Comparison of ENCODE assay signal across 35 cellular contexts in genomic region chr11:786235-787083, GRCh38. TPM values are rescaled to one million over a fixed set of nuclear protein-coding genes. Genes with fewer than 3 reads are reported as not detected.
DNase-seq lines count a peak whose midpoint lies in the region; ATAC-seq, FAIRE-seq and TF ChIP-seq lines count a peak whose summit lies in the region.
"Had no signal": no experiment of that assay in that cellular context is flagged by ENCODE, and none has a peak within 500 bp of the region (broad histone marks: within the 10 kb centered on the region; RNA-seq: fewer than 3 reads in every experiment).

No MANE protein-coding gene starts in this region.

- H3K36me3 ChIP-seq in Karpas-422 (ENCODE audit: insufficient read depth, low read length) (0 out of 2 replicates have a peak, but pooled peaks cover 6% of the 10 kb centered on the region), GM12878 (ENCODE audit: control insufficient read depth in 2 of 2, insufficient read depth in 2 of 2, low read length in 1 of 2) (no peaks in the 10 kb centered on the region; a peak in 1 of 4 replicates)
- H3K36me3 ChIP-seq: breast epithelium had no signal

- no peaks in the 10 kb centered on the region for H3K9me2 ChIP-seq in Karpas-422 (replicated peaks; ENCODE audit: insufficient read depth, low read length)

- H3K4me2 ChIP-seq in Karpas-422 (ENCODE audit: low read depth, low read length, poor library complexity, severe bottlenecking) (no peak overlapping the region), GM12878 (ENCODE audit: control insufficient read depth, insufficient read depth) (no peak overlapping the region)

- H3K27me3 ChIP-seq in Karpas-422 (ENCODE audit: low read length) (no peaks in the 10 kb centered on the region), GM12878 (replicated peaks in 1 of 2; ENCODE audit: control insufficient read depth in 2 of 2, insufficient read depth in 2 of 2, low read length in 1 of 2) (no peaks in the 10 kb centered on the region)
- H3K27me3 ChIP-seq in CD4-positive, alpha-beta T cell (ENCODE audit: control insufficient read depth, insufficient read depth, low read length), result peaks cover 5% of the 10 kb centered on the region
- H3K27me3 ChIP-seq: pancreas had no signal

- peaks cover 8% of the 10 kb centered on the region for H3K4me1 Mint-ChIP-seq in neural crest cell
- H3K4me1 Mint-ChIP-seq in CD4-positive, alpha-beta T cell (ENCODE audit: low read depth), result peaks cover 8% of the 10 kb centered on the region

- peaks cover 18% of the 10 kb centered on the region for H3K79me2 ChIP-seq in Karpas-422 (ENCODE audit: low read length)
- no peaks in the 10 kb centered on the region for H3K79me2 ChIP-seq in GM12878 (ENCODE audit: control insufficient read depth, insufficient read depth, low read length)

- H2AFZ ChIP-seq in Karpas-422 (ENCODE audit: low read length) (no peak overlapping the region), GM12878 (ENCODE audit: control insufficient read depth, low read depth, low read length) (no peak overlapping the region)
- H2AFZ ChIP-seq: GM23248 had no signal

- H3K4me1 ChIP-seq in Karpas-422 (ENCODE audit: low read length), result peaks cover 50% of the 10 kb centered on the region
- H3K4me1 ChIP-seq in GM12878 (ENCODE audit: control insufficient read depth, insufficient read depth, low read length), result peaks cover 7% of the 10 kb centered on the region
- H3K4me1 ChIP-seq: breast epithelium, pancreas had no signal

- H4K20me1 ChIP-seq in Karpas-422 (ENCODE audit: insufficient read depth, low read depth, low read length) (peaks cover 5% of the 10 kb centered on the region; the same call in 1 of the 2 replicates), GM12878 (ENCODE audit: control insufficient read depth, insufficient read depth) (no peaks in the 10 kb centered on the region)

- H3K9me3 Mint-ChIP-seq in neural crest cell, result no peaks in the 10 kb centered on the region
- no peaks in the 10 kb centered on the region for H3K9me3 Mint-ChIP-seq in CD4-positive, alpha-beta T cell
- H3K9me3 Mint-ChIP-seq: activated CD4-positive, alpha-beta memory T cell treated with anti-CD3 and anti-CD28 coated beads, Interleukin-2, amount 10 ng/mL, durations not matched to agents 7 days and 5 days; activated T-helper 2 cell treated with anti-CD3 and anti-CD28 coated beads, Interferon-gamma antibody, Interleukin-2, Interleukin-4, amounts not matched to agents 10 μg/mL and 5 μg/mL and 100 μg/mL, durations not matched to agents 14 hours and 24 hours and 36 hours; natural killer cell; stimulated activated naive B cell treated with anti-CD40 and anti-IgM and Interleukin-4, amounts not matched to agents 10 μg/mL and 1 μg/mL and 100 μg/mL, for 72 hours; type B pancreatic cell had no signal

- POLR2A ChIA-PET in GM12878 (lab: Charles Lee), result no interaction called here
- POLR2A ChIA-PET in CD4-positive, alpha-beta T cell (lab: Charles Lee), result no interaction called here

- in situ Hi-C loops in G401 (cut with HindIII; ENCODE audit: low sequenced_read_pairs) (no loop called here), GM12878 (cut with MboI) (no loop called here)

- TF ChIP-seq CTCF in GM12878 (IDR thresholded peaks at IDR 0.05 in 2 of 3, conservative IDR thresholded peaks at IDR 0.05 in 1 of 3; ENCODE audit: control insufficient read depth in 2 of 3, extremely low read depth in 1 of 3, insufficient read depth in 1 of 3, low read depth in 3 of 3, low read length in 3 of 3) (no peak), neural crest cell (conservative IDR thresholded peaks at IDR 0.05) (no peak)
- no peak for TF ChIP-seq CTCF in CD4-positive, alpha-beta T cell (IDR thresholded peaks at IDR 0.05)

- BruUV-seq in GM12878 (replicated peaks; lab: Mats Ljungman, UMichigan), result no TSS peak

- SMC1A ChIA-PET in GM12878 (lab: Charles Lee; ENCODE audit: uncharacterized antibody, unreplicated experiment), result no interaction called here

- no peak for TF ChIP-seq EP300 in GM12878 (IDR thresholded peaks at IDR 0.05; ENCODE audit: borderline replicate concordance in 1 of 2, control insufficient read depth in 1 of 2, low read depth in 2 of 2, low read length in 2 of 2)

- peak overlapping the region; percentile 48; the same call in 1 of the 2 replicates for H3K27ac ChIP-seq in Karpas-422 (ENCODE audit: low read length)
- H3K27ac ChIP-seq in GM12878 (ENCODE audit: control insufficient read depth, insufficient read depth), result no peak overlapping the region
- H3K27ac ChIP-seq in CD4-positive, alpha-beta T cell (ENCODE audit: low read depth, low read length), result no peak overlapping the region
- H3K27ac ChIP-seq: breast epithelium, epithelial cell of prostate, GM23248, pancreas, skin epidermis had no signal

- no peak for TF ChIP-seq RAD21 in GM12878 (IDR thresholded peaks at IDR 0.05; ENCODE audit: insufficient read depth, low read depth, low read length)

- H3K27me3 Mint-ChIP-seq in neural crest cell (ENCODE audit: low read depth), result peaks cover 6% of the 10 kb centered on the region
- H3K27me3 Mint-ChIP-seq in CD4-positive, alpha-beta T cell, result no peaks in the 10 kb centered on the region
- H3K27me3 Mint-ChIP-seq: activated CD4-positive, alpha-beta memory T cell treated with anti-CD3 and anti-CD28 coated beads, Interleukin-2, amount 10 ng/mL, durations not matched to agents 7 days and 5 days; T-helper 17 cell; type B pancreatic cell had no signal

- no peak overlapping the region for H3K4me3 ChIP-seq in Karpas-422 (ENCODE audit: low read length)
- H3K4me3 ChIP-seq in GM12878, result no peak overlapping the region
- H3K4me3 ChIP-seq: breast epithelium, GM23248, lung, pancreas, skin epidermis had no signal

- CTCF ChIA-PET in GM12878 (lab: Yijun Ruan, JAX), result no interaction called here
- CTCF ChIA-PET in CD4-positive, alpha-beta T cell (lab: Charles Lee), result no interaction called here

- FAIRE-seq in GM12878 (lab: Jason Lieb, UNC), result no peak
- FAIRE-seq: pancreas had no signal

- no peak overlapping the region for H3K27ac Mint-ChIP-seq in neural crest cell (ENCODE audit: unreplicated experiment)
- H3K27ac Mint-ChIP-seq in CD4-positive, alpha-beta T cell, result no peak overlapping the region
- H3K27ac Mint-ChIP-seq: activated CD4-positive, alpha-beta memory T cell treated with anti-CD3 and anti-CD28 coated beads, Interleukin-2, amount 10 ng/mL, durations not matched to agents 7 days and 5 days; activated T-helper 2 cell treated with anti-CD3 and anti-CD28 coated beads, Interferon-gamma antibody, Interleukin-2, Interleukin-4, amounts not matched to agents 10 μg/mL and 5 μg/mL and 100 μg/mL, durations not matched to agents 14 hours and 24 hours and 36 hours; natural killer cell; T-helper 17 cell; type B pancreatic cell had no signal

- WGBS in GM12878 (ENCODE audit: insufficient coverage, insufficient replicate concordance, low lambda C conversion rate, missing lambda C conversion rate), result 70% methylated on average over 24 of the region's 24 CpGs

- RAD21 ChIA-PET in GM12878 (lab: Charles Lee; ENCODE audit: unreplicated experiment), result interaction anchor here (1.1 kb wide), 1 partner anchor 9 kb away, joined by 3 read pairs; no protein-coding TSS in a partner anchor

- intact Hi-C loops in GM12878 (cut with micrococcal nuclease; ENCODE audit: unreplicated experiment), result no loop called here
- intact Hi-C loops in CD4-positive, alpha-beta T cell (cut with DNase I, micrococcal nuclease), result no loop called here

- ATAC-seq in GM12878 (no peak), HG03565 (IDR thresholded peaks at IDR 0.05; ENCODE audit: unreplicated experiment) (no peak)
- ATAC-seq in CD4-positive, alpha-beta T cell (ENCODE audit: poor library complexity), result no peak
- ATAC-seq: natural killer cell; pancreas; stimulated activated naive B cell treated with anti-CD40 and anti-IgM and Interleukin-4, amounts not matched to agents 10 μg/mL and 1 μg/mL and 100 μg/mL, for 72 hours; T-helper 17 cell had no signal

- DNase-seq in G401 (ENCODE audit: low spot score), result peak; percentile 69
- peak; percentile 76 for DNase-seq in Karpas-422
- no peak for DNase-seq in GM12878 (ENCODE audit: low read depth, low spot score)
- DNase-seq in neural crest cell (ENCODE audit: low read depth, low spot score), result no peak
- no peak for DNase-seq in AG08396 (ENCODE audit: low spot score)
- no peak for DNase-seq in dermis blood vessel endothelial cell
- no peak for DNase-seq in CD4-positive, alpha-beta T cell
- DNase-seq: activated CD4-positive, alpha-beta memory T cell treated with anti-CD3 and anti-CD28 coated beads, Interleukin-2, amount 10 ng/mL, durations not matched to agents 7 days and 5 days; activated CD4-positive, alpha-beta T cell treated with anti-CD3 and anti-CD28 coated beads for 1 hour; activated CD8-positive, alpha-beta memory T cell treated with anti-CD3 and anti-CD28 coated beads, Interleukin-2, amount 50 U/mL, for 48 hours; activated naive CD4-positive, alpha-beta T cell treated with anti-CD3 and anti-CD28 coated beads, Interleukin-2, amount 50 U/mL, for 16 hours; amygdala; COR-L47; DMS79 treated with DMSO at 0.1 percent for 48 hours; effector CD4-positive, alpha-beta T cell; GF-D8; GM23248; hippocampal formation; Kasumi-1; natural killer cell; NCI-H146; NCI-H345; NCI-H748 treated with DMSO at 0.1 percent for 48 hours; RPMI8226; stimulated activated naive B cell treated with anti-CD40 and anti-IgM and Interleukin-4, amounts not matched to agents 10 μg/mL and 1 μg/mL and 100 μg/mL, for 72 hours; T-helper 17 cell had no signal

- H3K9ac ChIP-seq in Karpas-422 (ENCODE audit: low read length), result no peak overlapping the region
- H3K9ac ChIP-seq in GM12878 (ENCODE audit: control insufficient read depth, insufficient read depth, low read length), result no peak overlapping the region
- H3K9ac ChIP-seq: GM23248 had no signal

- H3K9me3 ChIP-seq in Karpas-422 (ENCODE audit: low read length) (no peaks in the 10 kb centered on the region), GM12878 (replicated peaks; ENCODE audit: control insufficient read depth, insufficient read depth, low read length) (no peaks in the 10 kb centered on the region)
- H3K9me3 ChIP-seq in CD4-positive, alpha-beta T cell (ENCODE audit: control insufficient read depth, low read length), result no peaks in the 10 kb centered on the region
- H3K9me3 ChIP-seq: breast epithelium, pancreas had no signal

- H3K4me3 Mint-ChIP-seq in neural crest cell, result peak overlapping the region; percentile 68
- H3K4me3 Mint-ChIP-seq in CD4-positive, alpha-beta T cell, result no peak overlapping the region
- H3K4me3 Mint-ChIP-seq: activated CD4-positive, alpha-beta memory T cell treated with anti-CD3 and anti-CD28 coated beads, Interleukin-2, amount 10 ng/mL, durations not matched to agents 7 days and 5 days; natural killer cell; stimulated activated naive B cell treated with anti-CD40 and anti-IgM and Interleukin-4, amounts not matched to agents 10 μg/mL and 1 μg/mL and 100 μg/mL, for 72 hours; T-helper 17 cell; type B pancreatic cell had no signal

- no peaks in the 10 kb centered on the region for H3K36me3 Mint-ChIP-seq in neural crest cell (ENCODE audit: low read depth)
- H3K36me3 Mint-ChIP-seq in CD4-positive, alpha-beta T cell (ENCODE audit: low read depth), result peaks cover 4% of the 10 kb centered on the region
- H3K36me3 Mint-ChIP-seq: natural killer cell, type B pancreatic cell had no signal

- TF ChIP-seq POLR2A in GM12878 (IDR thresholded peaks at IDR 0.05; ENCODE audit: low read depth, low read length), result 0 out of 2 replicates have a peak, but pooled peaks have one; percentile 11

RNA-seq across cellular contexts. Expression of gene CEND1, which starts 3.4 kb away (rescaled TPM):
- total RNA-seq in G401 (2014; rRNA removed; shearing (Covaris generic)), result 0.74 and 0.95 TPM in 2 replicates
- total RNA-seq in Karpas-422 (2014; rRNA removed; shearing (Covaris generic); ENCODE audit: low replicate concordance), result 19.8 and 50.0 TPM in 2 replicates
- 0.59 and 1.2 TPM in 2 replicates for total RNA-seq in GM12878 (2013; cell fraction: nucleolus; rRNA removed)
- total RNA-seq in GM12878 (2014; rRNA removed) (5.5 and 7.2 TPM in 2 replicates), GM12878 (2014; rRNA removed; fragmentation: Illumina TruSeq; extraction: Trizol) (1.3 and 2.2 TPM in 2 replicates), GM12878 (2021) (6.9 and 9.0 TPM in 2 replicates), neural crest cell (1.0 and 1.2 TPM in 2 replicates), dermis blood vessel endothelial cell (0.14 and 0.17 TPM in 2 replicates)
- polyA plus RNA-seq in GM12878 (2011; ENCODE audit: low read depth), result 0.83 TPM
- polyA plus RNA-seq in GM12878 (2011; rRNA removed) (0.22 and 0.31 TPM in 2 replicates), GM12878 (2014; fragmentation: Illumina TruSeq; extraction: Trizol) (0.35 and 1.4 TPM in 2 replicates), GM12878 (2014; fragmentation: Nextera tagmentation; extraction: Ambion mirVana) (under 1 TPM in 1 of 2 experiments, not detected in 1; 0.55 TPM), GM12878 (2014; rRNA removed) (7.3 and 10.1 TPM in 2 replicates), GM12878 (2016; fragmentation: Nextera tagmentation; extraction: Ambion mirVana) (10 to 100 TPM; 12.7 to 13.6 TPM)
- polyA plus RNA-seq in GM12878 (2011; cell fraction: cytosol; rRNA removed), result 1.2 and 1.5 TPM in 2 replicates
- polyA plus RNA-seq in GM12878 (2011; cell fraction: nucleus; rRNA removed), result 1.2 and 2.8 TPM in 2 replicates
- polyA plus RNA-seq in GM12878 (2012), result 2.0 and 3.4 TPM in 2 replicates
- polyA minus RNA-seq in GM12878 (2011; rRNA and poly(A)+ RNA removed), result 0.21 TPM in 1 of 2 replicates, not detected in the other
- 0.67 and 1.4 TPM in 2 replicates for polyA minus RNA-seq in GM12878 (2011; cell fraction: cytosol; rRNA and poly(A)+ RNA removed)
- 0.36 and 0.77 TPM in 2 replicates for polyA minus RNA-seq in GM12878 (2011; cell fraction: nucleus; rRNA and poly(A)+ RNA removed)
- total RNA-seq in CD4-positive, alpha-beta T cell, result not detected
- total RNA-seq: breast epithelium, mononuclear cell, natural killer cell had no signal

RNA-seq across cellular contexts. Expression of gene GATD1, which starts 9.2 kb away (rescaled TPM):
- total RNA-seq in G401 (2014; rRNA removed; shearing (Covaris generic)), result 56.6 and 63.4 TPM in 2 replicates
- 43.6 and 61.0 TPM in 2 replicates for total RNA-seq in Karpas-422 (2014; rRNA removed; shearing (Covaris generic); ENCODE audit: low replicate concordance)
- total RNA-seq in GM12878 (2013; cell fraction: nucleolus; rRNA removed), result 169 and 199 TPM in 2 replicates
- total RNA-seq in GM12878 (2014; rRNA removed) (19.0 and 28.2 TPM in 2 replicates), GM12878 (2014; rRNA removed; fragmentation: Illumina TruSeq; extraction: Trizol) (16.3 and 20.3 TPM in 2 replicates), GM12878 (2021) (59.7 and 62.3 TPM in 2 replicates), neural crest cell (93.6 and 94.9 TPM in 2 replicates), dermis blood vessel endothelial cell (19.6 and 23.4 TPM in 2 replicates)
- 29.1 TPM for polyA plus RNA-seq in GM12878 (2011; ENCODE audit: low read depth)
- polyA plus RNA-seq in GM12878 (2011; rRNA removed) (11.8 and 17.0 TPM in 2 replicates), GM12878 (2014; fragmentation: Illumina TruSeq; extraction: Trizol) (4.3 and 18.5 TPM in 2 replicates), GM12878 (2014; fragmentation: Nextera tagmentation; extraction: Ambion mirVana) (1 to 10 TPM; 1.2 to 3.3 TPM), GM12878 (2014; rRNA removed) (85.8 and 92.6 TPM in 2 replicates), GM12878 (2016; fragmentation: Nextera tagmentation; extraction: Ambion mirVana) (10 to 100 TPM; 24.3 to 28.0 TPM)
- 30.5 and 60.2 TPM in 2 replicates for polyA plus RNA-seq in GM12878 (2011; cell fraction: cytosol; rRNA removed)
- polyA plus RNA-seq in GM12878 (2011; cell fraction: nucleus; rRNA removed), result 246 and 392 TPM in 2 replicates
- polyA plus RNA-seq in GM12878 (2012), result 21.7 and 24.5 TPM in 2 replicates
- 8.6 and 24.9 TPM in 2 replicates for polyA minus RNA-seq in GM12878 (2011; rRNA and poly(A)+ RNA removed)
- polyA minus RNA-seq in GM12878 (2011; cell fraction: cytosol; rRNA and poly(A)+ RNA removed), result 8.4 and 13.1 TPM in 2 replicates
- 23.9 and 49.5 TPM in 2 replicates for polyA minus RNA-seq in GM12878 (2011; cell fraction: nucleus; rRNA and poly(A)+ RNA removed)
- 10 to 100 TPM; 14.7 to 16.1 TPM for total RNA-seq in CD4-positive, alpha-beta T cell

RNA-seq across cellular contexts. Expression of gene SLC25A22, which starts 11.6 kb away (rescaled TPM):
- total RNA-seq in G401 (2014; rRNA removed; shearing (Covaris generic)), result 48.2 and 76.5 TPM in 2 replicates
- 9.3 and 23.4 TPM in 2 replicates for total RNA-seq in Karpas-422 (2014; rRNA removed; shearing (Covaris generic); ENCODE audit: low replicate concordance)
- total RNA-seq in GM12878 (2013; cell fraction: nucleolus; rRNA removed), result 16.7 and 17.1 TPM in 2 replicates
- total RNA-seq in GM12878 (2014; rRNA removed), result 7.5 and 8.3 TPM in 2 replicates
- 3.6 and 3.9 TPM in 2 replicates for total RNA-seq in GM12878 (2014; rRNA removed; fragmentation: Illumina TruSeq; extraction: Trizol)
- total RNA-seq in GM12878 (2021), result 22.8 and 27.0 TPM in 2 replicates
- polyA plus RNA-seq in GM12878 (2011; ENCODE audit: low read depth), result 2.6 TPM
- polyA plus RNA-seq in GM12878 (2011; rRNA removed), result 2.9 and 8.0 TPM in 2 replicates
- 5.8 and 10.9 TPM in 2 replicates for polyA plus RNA-seq in GM12878 (2011; cell fraction: cytosol; rRNA removed)
- polyA plus RNA-seq in GM12878 (2011; cell fraction: nucleus; rRNA removed), result 86.1 and 121 TPM in 2 replicates
- polyA plus RNA-seq in GM12878 (2012), result 13.0 and 13.2 TPM in 2 replicates
- 0.68 and 3.3 TPM in 2 replicates for polyA plus RNA-seq in GM12878 (2014; fragmentation: Illumina TruSeq; extraction: Trizol)
- under 1 TPM; 0.27 to 0.46 TPM for polyA plus RNA-seq in GM12878 (2014; fragmentation: Nextera tagmentation; extraction: Ambion mirVana)
- polyA plus RNA-seq in GM12878 (2014; rRNA removed), result 14.8 and 21.1 TPM in 2 replicates
- polyA plus RNA-seq in GM12878 (2016; fragmentation: Nextera tagmentation; extraction: Ambion mirVana), result 10 to 100 TPM; 14.4 to 18.4 TPM
- polyA minus RNA-seq in GM12878 (2011; rRNA and poly(A)+ RNA removed), result 10.6 and 12.7 TPM in 2 replicates
- 9.0 and 9.8 TPM in 2 replicates for polyA minus RNA-seq in GM12878 (2011; cell fraction: cytosol; rRNA and poly(A)+ RNA removed)
- 16.7 and 27.7 TPM in 2 replicates for polyA minus RNA-seq in GM12878 (2011; cell fraction: nucleus; rRNA and poly(A)+ RNA removed)
- 53.4 and 54.6 TPM in 2 replicates for total RNA-seq in neural crest cell
- 7.1 and 13.6 TPM in 2 replicates for total RNA-seq in dermis blood vessel endothelial cell
- 10 to 100 TPM in 1 of 2 experiments, 1 to 10 TPM in 1; 9.1 to 11.1 TPM for total RNA-seq in CD4-positive, alpha-beta T cell

RNA-seq across cellular contexts. Expression of gene PIDD1, which starts 18.6 kb away (rescaled TPM):
- total RNA-seq in G401 (2014; rRNA removed; shearing (Covaris generic)), result 25.5 and 29.5 TPM in 2 replicates
- total RNA-seq in Karpas-422 (2014; rRNA removed; shearing (Covaris generic); ENCODE audit: low replicate concordance), result 26.2 and 26.6 TPM in 2 replicates
- 27.7 and 33.8 TPM in 2 replicates for total RNA-seq in GM12878 (2013; cell fraction: nucleolus; rRNA removed)
- total RNA-seq in GM12878 (2014; rRNA removed), result 15.6 and 19.1 TPM in 2 replicates
- total RNA-seq in GM12878 (2014; rRNA removed; fragmentation: Illumina TruSeq; extraction: Trizol), result 3.8 and 4.0 TPM in 2 replicates
- total RNA-seq in GM12878 (2021), result 33.7 and 42.0 TPM in 2 replicates
- polyA plus RNA-seq in GM12878 (2011; ENCODE audit: low read depth), result 5.8 TPM
- polyA plus RNA-seq in GM12878 (2011; rRNA removed), result 2.8 and 8.0 TPM in 2 replicates
- polyA plus RNA-seq in GM12878 (2011; cell fraction: cytosol; rRNA removed), result 15.9 and 28.4 TPM in 2 replicates
- polyA plus RNA-seq in GM12878 (2011; cell fraction: nucleus; rRNA removed), result 277 and 344 TPM in 2 replicates
- 23.5 and 27.2 TPM in 2 replicates for polyA plus RNA-seq in GM12878 (2012)
- polyA plus RNA-seq in GM12878 (2014; fragmentation: Illumina TruSeq; extraction: Trizol), result 0.54 and 2.1 TPM in 2 replicates
- polyA plus RNA-seq in GM12878 (2014; fragmentation: Nextera tagmentation; extraction: Ambion mirVana), result under 1 TPM; 0.11 to 0.84 TPM
- polyA plus RNA-seq in GM12878 (2014; rRNA removed), result 52.2 and 64.4 TPM in 2 replicates
- polyA plus RNA-seq in GM12878 (2016; fragmentation: Nextera tagmentation; extraction: Ambion mirVana), result 10 to 100 TPM; 52.6 to 53.6 TPM
- 3.9 and 12.7 TPM in 2 replicates for polyA minus RNA-seq in GM12878 (2011; rRNA and poly(A)+ RNA removed)
- polyA minus RNA-seq in GM12878 (2011; cell fraction: cytosol; rRNA and poly(A)+ RNA removed), result 7.5 and 9.9 TPM in 2 replicates
- 30.1 and 49.1 TPM in 2 replicates for polyA minus RNA-seq in GM12878 (2011; cell fraction: nucleus; rRNA and poly(A)+ RNA removed)
- 30.7 and 37.9 TPM in 2 replicates for total RNA-seq in neural crest cell
- total RNA-seq in dermis blood vessel endothelial cell, result 7.8 and 12.1 TPM in 2 replicates
- 10 to 100 TPM; 32.6 to 33.0 TPM for total RNA-seq in CD4-positive, alpha-beta T cell

RNA-seq across cellular contexts. Expression of gene RPLP2, which starts 23.3 kb away (rescaled TPM):
- total RNA-seq in G401 (2014; rRNA removed; shearing (Covaris generic)), result 411 and 422 TPM in 2 replicates
- 774 and 1,042 TPM in 2 replicates for total RNA-seq in Karpas-422 (2014; rRNA removed; shearing (Covaris generic); ENCODE audit: low replicate concordance)
- 58.4 and 73.0 TPM in 2 replicates for total RNA-seq in GM12878 (2013; cell fraction: nucleolus; rRNA removed)
- total RNA-seq in GM12878 (2014; rRNA removed), result 1,170 and 1,176 TPM in 2 replicates
- 1,135 and 1,241 TPM in 2 replicates for total RNA-seq in GM12878 (2014; rRNA removed; fragmentation: Illumina TruSeq; extraction: Trizol)
- total RNA-seq in GM12878 (2021), result 3,558 and 3,573 TPM in 2 replicates
- 3,216 TPM for polyA plus RNA-seq in GM12878 (2011; ENCODE audit: low read depth)
- 443 and 711 TPM in 2 replicates for polyA plus RNA-seq in GM12878 (2011; rRNA removed)
- 1,333 and 1,853 TPM in 2 replicates for polyA plus RNA-seq in GM12878 (2011; cell fraction: cytosol; rRNA removed)
- 557 and 616 TPM in 2 replicates for polyA plus RNA-seq in GM12878 (2011; cell fraction: nucleus; rRNA removed)
- polyA plus RNA-seq in GM12878 (2012), result 3,626 and 3,659 TPM in 2 replicates
- polyA plus RNA-seq in GM12878 (2014; fragmentation: Illumina TruSeq; extraction: Trizol), result 125 and 488 TPM in 2 replicates
- polyA plus RNA-seq in GM12878 (2014; fragmentation: Nextera tagmentation; extraction: Ambion mirVana), result 1,000 to 10,000 TPM; 1,446 to 3,075 TPM
- 1,595 and 1,805 TPM in 2 replicates for polyA plus RNA-seq in GM12878 (2014; rRNA removed)
- 1,000 to 10,000 TPM; 1,515 to 1,516 TPM for polyA plus RNA-seq in GM12878 (2016; fragmentation: Nextera tagmentation; extraction: Ambion mirVana)
- polyA minus RNA-seq in GM12878 (2011; rRNA and poly(A)+ RNA removed), result 655 and 1,020 TPM in 2 replicates
- 836 and 935 TPM in 2 replicates for polyA minus RNA-seq in GM12878 (2011; cell fraction: cytosol; rRNA and poly(A)+ RNA removed)
- polyA minus RNA-seq in GM12878 (2011; cell fraction: nucleus; rRNA and poly(A)+ RNA removed), result 148 and 193 TPM in 2 replicates
- total RNA-seq in neural crest cell, result 1,810 and 1,830 TPM in 2 replicates
- total RNA-seq in dermis blood vessel endothelial cell, result 199 and 232 TPM in 2 replicates
- total RNA-seq in CD4-positive, alpha-beta T cell, result 1,000 to 10,000 TPM; 5,234 to 5,390 TPM

Comparison
In these comparisons a context has a peak if more than half of its experiments do, and no peak if none do; other contexts are left out.
1. DNase-seq: peak in G401 (single experiment) and Karpas-422 (single experiment); none in GM12878 (single experiment), neural crest cell (single experiment), AG08396 (single experiment), dermis blood vessel endothelial cell (single experiment) and CD4-positive, alpha-beta T cell (0 of 10).